ENCODE assay signal across 1 cellular context in genomic region chr9:121598167-121599000, GRCh38.
TF ChIP-seq lines count a peak whose summit lies in the region.

No MANE protein-coding gene starts in this region.

TF ChIP-seq in WTC11, 78 proteins besides CTCF, POLR2A, EP300 and RAD21 (continued from another document and continues in another):
- TF ChIP-seq STAT6 (CRISPR knock-in tag; conservative IDR thresholded peaks at IDR 0.05; ENCODE audit: low read depth), result no peak
- TF ChIP-seq ZBTB21 (CRISPR knock-in tag; IDR thresholded peaks at IDR 0.05; ENCODE audit: borderline replicate concordance), result no peak
- no peak for TF ChIP-seq SOX15 (CRISPR knock-in tag; IDR thresholded peaks at IDR 0.05)
- TF ChIP-seq, protein P1, sequence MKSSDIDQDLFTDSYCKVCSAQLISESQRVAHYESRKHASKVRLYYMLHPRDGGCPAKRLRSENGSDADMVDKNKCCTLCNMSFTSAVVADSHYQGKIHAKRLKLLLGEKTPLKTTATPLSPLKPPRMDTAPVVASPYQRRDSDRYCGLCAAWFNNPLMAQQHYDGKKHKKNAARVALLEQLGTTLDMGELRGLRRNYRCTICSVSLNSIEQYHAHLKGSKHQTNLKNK (CRISPR knock-in tag; IDR thresholded peaks at IDR 0.05), result no peak
- TF ChIP-seq IRF1 (CRISPR knock-in tag; IDR thresholded peaks at IDR 0.05), result no peak
- peak; percentile 44 for TF ChIP-seq E2F5 (CRISPR knock-in tag; IDR thresholded peaks at IDR 0.05)
- TF ChIP-seq EMX1 (CRISPR knock-in tag; IDR thresholded peaks at IDR 0.05), result no peak
- TF ChIP-seq RELA (CRISPR knock-in tag; IDR thresholded peaks at IDR 0.05; ENCODE audit: borderline replicate concordance), result peak; percentile 80; the same call in 1 of the 2 replicates
- TF ChIP-seq FOXJ3 (CRISPR knock-in tag; IDR thresholded peaks at IDR 0.05; ENCODE audit: borderline replicate concordance), result no peak
- no peak for TF ChIP-seq CREB1 (CRISPR knock-in tag; IDR thresholded peaks at IDR 0.05)
- no peak for TF ChIP-seq CREM (CRISPR knock-in tag; IDR thresholded peaks at IDR 0.05)
- TF ChIP-seq MLX (CRISPR knock-in tag; IDR thresholded peaks at IDR 0.05), result no peak
- TF ChIP-seq TEAD4 (CRISPR knock-in tag; IDR thresholded peaks at IDR 0.05), result no peak
- TF ChIP-seq, protein P2, sequence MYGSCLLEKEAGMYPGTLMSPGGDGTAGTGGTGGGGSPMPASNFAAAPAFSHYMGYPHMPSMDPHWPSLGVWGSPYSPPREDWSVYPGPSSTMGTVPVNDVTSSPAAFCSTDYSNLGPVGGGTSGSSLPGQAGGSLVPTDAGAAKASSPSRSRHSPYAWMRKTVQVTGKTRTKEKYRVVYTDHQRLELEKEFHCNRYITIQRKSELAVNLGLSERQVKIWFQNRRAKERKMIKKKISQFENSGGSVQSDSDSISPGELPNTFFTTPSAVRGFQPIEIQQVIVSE (CRISPR knock-in tag; IDR thresholded peaks at IDR 0.05; ENCODE audit: borderline replicate concordance), result no peak
- TF ChIP-seq NFYB (CRISPR knock-in tag; conservative IDR thresholded peaks at IDR 0.05; ENCODE audit: low read depth), result peak; percentile 26; the same call in 1 of the 2 replicates
- TF ChIP-seq ZNF396 (CRISPR knock-in tag; IDR thresholded peaks at IDR 0.05; ENCODE audit: borderline replicate concordance), result no peak
- no peak for TF ChIP-seq ELF4 (CRISPR knock-in tag; IDR thresholded peaks at IDR 0.05; ENCODE audit: low read depth)
- no peak for TF ChIP-seq ZNF219 (CRISPR knock-in tag; IDR thresholded peaks at IDR 0.05; ENCODE audit: borderline replicate concordance)
- TF ChIP-seq GRHL2 (CRISPR knock-in tag; IDR thresholded peaks at IDR 0.05; ENCODE audit: insufficient replicate concordance, severe bottlenecking), result no peak
- no peak for TF ChIP-seq ZNF317 (CRISPR knock-in tag; IDR thresholded peaks at IDR 0.05; ENCODE audit: borderline replicate concordance, low read depth)
- peak; percentile 70 for TF ChIP-seq ZNF121 (CRISPR knock-in tag; IDR thresholded peaks at IDR 0.05)
- TF ChIP-seq, protein P3, sequence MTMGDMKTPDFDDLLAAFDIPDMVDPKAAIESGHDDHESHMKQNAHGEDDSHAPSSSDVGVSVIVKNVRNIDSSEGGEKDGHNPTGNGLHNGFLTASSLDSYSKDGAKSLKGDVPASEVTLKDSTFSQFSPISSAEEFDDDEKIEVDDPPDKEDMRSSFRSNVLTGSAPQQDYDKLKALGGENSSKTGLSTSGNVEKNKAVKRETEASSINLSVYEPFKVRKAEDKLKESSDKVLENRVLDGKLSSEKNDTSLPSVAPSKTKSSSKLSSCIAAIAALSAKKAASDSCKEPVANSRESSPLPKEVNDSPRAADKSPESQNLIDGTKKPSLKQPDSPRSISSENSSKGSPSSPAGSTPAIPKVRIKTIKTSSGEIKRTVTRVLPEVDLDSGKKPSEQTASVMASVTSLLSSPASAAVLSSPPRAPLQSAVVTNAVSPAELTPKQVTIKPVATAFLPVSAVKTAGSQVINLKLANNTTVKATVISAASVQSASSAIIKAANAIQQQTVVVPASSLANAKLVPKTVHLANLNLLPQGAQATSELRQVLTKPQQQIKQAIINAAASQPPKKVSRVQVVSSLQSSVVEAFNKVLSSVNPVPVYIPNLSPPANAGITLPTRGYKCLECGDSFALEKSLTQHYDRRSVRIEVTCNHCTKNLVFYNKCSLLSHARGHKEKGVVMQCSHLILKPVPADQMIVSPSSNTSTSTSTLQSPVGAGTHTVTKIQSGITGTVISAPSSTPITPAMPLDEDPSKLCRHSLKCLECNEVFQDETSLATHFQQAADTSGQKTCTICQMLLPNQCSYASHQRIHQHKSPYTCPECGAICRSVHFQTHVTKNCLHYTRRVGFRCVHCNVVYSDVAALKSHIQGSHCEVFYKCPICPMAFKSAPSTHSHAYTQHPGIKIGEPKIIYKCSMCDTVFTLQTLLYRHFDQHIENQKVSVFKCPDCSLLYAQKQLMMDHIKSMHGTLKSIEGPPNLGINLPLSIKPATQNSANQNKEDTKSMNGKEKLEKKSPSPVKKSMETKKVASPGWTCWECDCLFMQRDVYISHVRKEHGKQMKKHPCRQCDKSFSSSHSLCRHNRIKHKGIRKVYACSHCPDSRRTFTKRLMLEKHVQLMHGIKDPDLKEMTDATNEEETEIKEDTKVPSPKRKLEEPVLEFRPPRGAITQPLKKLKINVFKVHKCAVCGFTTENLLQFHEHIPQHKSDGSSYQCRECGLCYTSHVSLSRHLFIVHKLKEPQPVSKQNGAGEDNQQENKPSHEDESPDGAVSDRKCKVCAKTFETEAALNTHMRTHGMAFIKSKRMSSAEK (CRISPR knock-in tag; IDR thresholded peaks at IDR 0.05; ENCODE audit: borderline replicate concordance), result no peak
- no peak for TF ChIP-seq CBFB (CRISPR knock-in tag; IDR thresholded peaks at IDR 0.05; ENCODE audit: low read depth)
- TF ChIP-seq MXD4 (CRISPR knock-in tag; IDR thresholded peaks at IDR 0.05; ENCODE audit: borderline replicate concordance), result no peak
- TF ChIP-seq ZNF263 (CRISPR knock-in tag; IDR thresholded peaks at IDR 0.05; ENCODE audit: low read depth), result no peak
- 0 out of 2 replicates have a peak, but pooled peaks have one; percentile 29 for TF ChIP-seq ATF1 (CRISPR knock-in tag; IDR thresholded peaks at IDR 0.05)
- TF ChIP-seq ATF3 (CRISPR knock-in tag; conservative IDR thresholded peaks at IDR 0.05), result no peak
- TF ChIP-seq, protein P4, sequence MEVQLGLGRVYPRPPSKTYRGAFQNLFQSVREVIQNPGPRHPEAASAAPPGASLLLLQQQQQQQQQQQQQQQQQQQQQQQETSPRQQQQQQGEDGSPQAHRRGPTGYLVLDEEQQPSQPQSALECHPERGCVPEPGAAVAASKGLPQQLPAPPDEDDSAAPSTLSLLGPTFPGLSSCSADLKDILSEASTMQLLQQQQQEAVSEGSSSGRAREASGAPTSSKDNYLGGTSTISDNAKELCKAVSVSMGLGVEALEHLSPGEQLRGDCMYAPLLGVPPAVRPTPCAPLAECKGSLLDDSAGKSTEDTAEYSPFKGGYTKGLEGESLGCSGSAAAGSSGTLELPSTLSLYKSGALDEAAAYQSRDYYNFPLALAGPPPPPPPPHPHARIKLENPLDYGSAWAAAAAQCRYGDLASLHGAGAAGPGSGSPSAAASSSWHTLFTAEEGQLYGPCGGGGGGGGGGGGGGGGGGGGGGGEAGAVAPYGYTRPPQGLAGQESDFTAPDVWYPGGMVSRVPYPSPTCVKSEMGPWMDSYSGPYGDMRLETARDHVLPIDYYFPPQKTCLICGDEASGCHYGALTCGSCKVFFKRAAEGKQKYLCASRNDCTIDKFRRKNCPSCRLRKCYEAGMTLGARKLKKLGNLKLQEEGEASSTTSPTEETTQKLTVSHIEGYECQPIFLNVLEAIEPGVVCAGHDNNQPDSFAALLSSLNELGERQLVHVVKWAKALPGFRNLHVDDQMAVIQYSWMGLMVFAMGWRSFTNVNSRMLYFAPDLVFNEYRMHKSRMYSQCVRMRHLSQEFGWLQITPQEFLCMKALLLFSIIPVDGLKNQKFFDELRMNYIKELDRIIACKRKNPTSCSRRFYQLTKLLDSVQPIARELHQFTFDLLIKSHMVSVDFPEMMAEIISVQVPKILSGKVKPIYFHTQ (CRISPR knock-in tag; IDR thresholded peaks at IDR 0.05), result no peak
- no peak for TF ChIP-seq NFE2L1 (CRISPR knock-in tag; IDR thresholded peaks at IDR 0.05)
- TF ChIP-seq ZNF423 (CRISPR knock-in tag; IDR thresholded peaks at IDR 0.05), result no peak
- TF ChIP-seq, protein P5, sequence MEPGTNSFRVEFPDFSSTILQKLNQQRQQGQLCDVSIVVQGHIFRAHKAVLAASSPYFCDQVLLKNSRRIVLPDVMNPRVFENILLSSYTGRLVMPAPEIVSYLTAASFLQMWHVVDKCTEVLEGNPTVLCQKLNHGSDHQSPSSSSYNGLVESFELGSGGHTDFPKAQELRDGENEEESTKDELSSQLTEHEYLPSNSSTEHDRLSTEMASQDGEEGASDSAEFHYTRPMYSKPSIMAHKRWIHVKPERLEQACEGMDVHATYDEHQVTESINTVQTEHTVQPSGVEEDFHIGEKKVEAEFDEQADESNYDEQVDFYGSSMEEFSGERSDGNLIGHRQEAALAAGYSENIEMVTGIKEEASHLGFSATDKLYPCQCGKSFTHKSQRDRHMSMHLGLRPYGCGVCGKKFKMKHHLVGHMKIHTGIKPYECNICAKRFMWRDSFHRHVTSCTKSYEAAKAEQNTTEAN (CRISPR knock-in tag; IDR thresholded peaks at IDR 0.05), result peak; percentile 20; the same call in 1 of the 2 replicates
- TF ChIP-seq HMGXB4 (CRISPR knock-in tag; IDR thresholded peaks at IDR 0.05), result peak; percentile 84; the same call in 1 of the 2 replicates
- TF ChIP-seq ZNF138 (CRISPR knock-in tag; conservative IDR thresholded peaks at IDR 0.05), result no peak
- TF ChIP-seq, protein P6, sequence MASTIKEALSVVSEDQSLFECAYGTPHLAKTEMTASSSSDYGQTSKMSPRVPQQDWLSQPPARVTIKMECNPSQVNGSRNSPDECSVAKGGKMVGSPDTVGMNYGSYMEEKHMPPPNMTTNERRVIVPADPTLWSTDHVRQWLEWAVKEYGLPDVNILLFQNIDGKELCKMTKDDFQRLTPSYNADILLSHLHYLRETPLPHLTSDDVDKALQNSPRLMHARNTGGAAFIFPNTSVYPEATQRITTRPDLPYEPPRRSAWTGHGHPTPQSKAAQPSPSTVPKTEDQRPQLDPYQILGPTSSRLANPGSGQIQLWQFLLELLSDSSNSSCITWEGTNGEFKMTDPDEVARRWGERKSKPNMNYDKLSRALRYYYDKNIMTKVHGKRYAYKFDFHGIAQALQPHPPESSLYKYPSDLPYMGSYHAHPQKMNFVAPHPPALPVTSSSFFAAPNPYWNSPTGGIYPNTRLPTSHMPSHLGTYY (CRISPR knock-in tag; IDR thresholded peaks at IDR 0.05), result no peak
- 0 out of 2 replicates have a peak, but pooled peaks have one; percentile 19 for TF ChIP-seq USF1 (CRISPR knock-in tag; IDR thresholded peaks at IDR 0.05)
- no peak for TF ChIP-seq GABPB1 (CRISPR knock-in tag; IDR thresholded peaks at IDR 0.05)
